ENCODE assay signal across 18 cellular contexts in genomic region chr5:89087128-89087527, GRCh38.
DNase-seq lines count a peak whose midpoint lies in the region; ATAC-seq, FAIRE-seq and TF ChIP-seq lines count a peak whose summit lies in the region.
"Had no signal": no experiment of that assay in that cellular context is flagged by ENCODE, and none has a peak within 500 bp of the region (broad histone marks: within the 10 kb centered on the region; RNA-seq: fewer than 3 reads in every experiment).

No MANE protein-coding gene starts in this region.

- TF ChIP-seq CTCF in coronary artery (IDR thresholded peaks at IDR 0.05) (no peak), thoracic aorta (IDR thresholded peaks at IDR 0.05) (no peak), omental fat pad (IDR thresholded peaks at IDR 0.05) (no peak)

- peak; percentile 61 for FAIRE-seq in GM12892 (lab: Jason Lieb, UNC)
- FAIRE-seq: A204.1, G401.6, HTR-8/SVneo had no signal

- H3K27ac ChIP-seq in coronary artery (peak overlapping the region; percentile 57 to 82), thoracic aorta (peak overlapping the region; percentile 78 to 88)
- H3K27ac ChIP-seq: C4-2B, SJSA1 had no signal

- TF ChIP-seq POLR2A in GM12892 (IDR thresholded peaks at IDR 0.05; ENCODE audit: low read depth, low read length), result no peak

- DNase-seq in GM12892 (ENCODE audit: insufficient read length), result no peak
- no peak for DNase-seq in coronary artery (ENCODE audit: low spot score)
- no peak for DNase-seq in thoracic aorta (ENCODE audit: low spot score)
- DNase-seq in T-helper 2 cell, result no peak
- no peak for DNase-seq in omental fat pad (ENCODE audit: low spot score)
- DNase-seq: KG1, NCI-H1092, NCI-H146, NCI-H2029 treated with DMSO at 0.1 percent for 48 hours, NCI-H526, T-helper 1 cell had no signal

- H3K9me3 ChIP-seq in thoracic aorta, result no peaks in the 10 kb centered on the region
- H3K9me3 ChIP-seq: SJSA1 had no signal

- peaks cover 14 to 30% of the 10 kb centered on the region in 2 donors for H3K4me1 ChIP-seq in thoracic aorta (ENCODE audit: control insufficient read depth in 1 of 2, low read depth in 2 of 2)
- H3K4me1 ChIP-seq: SJSA1 had no signal

- no peaks in the 10 kb centered on the region for H3K36me3 ChIP-seq in thoracic aorta
- H3K36me3 ChIP-seq: SJSA1 had no signal

- H3K27me3 ChIP-seq in thoracic aorta (replicated peaks; ENCODE audit: insufficient read depth), result no peaks in the 10 kb centered on the region
- H3K27me3 ChIP-seq: SJSA1 had no signal

- H3K4me3 ChIP-seq in coronary artery, result peak overlapping the region; percentile 6
- H3K4me3 ChIP-seq in thoracic aorta, result peak overlapping the region; percentile 49
- H3K4me3 ChIP-seq: SJSA1 had no signal

- ATAC-seq in HG02759 (IDR thresholded peaks at IDR 0.05; ENCODE audit: unreplicated experiment) (peak; percentile 45), thoracic aorta (ENCODE audit: insufficient number of reproducible peaks, low FRiP score, low read depth) (no peak), GM21367 (IDR thresholded peaks at IDR 0.05; ENCODE audit: unreplicated experiment) (no peak), omental fat pad (ENCODE audit: low FRiP score) (no peak)
